Comparison of ENCODE assay signal across 8 cellular contexts in genomic region chr15:50353999-50354837, GRCh38. TPM values are rescaled to one million over a fixed set of nuclear protein-coding genes. Genes with fewer than 3 reads are reported as not detected.
DNase-seq lines count a peak whose midpoint lies in the region; FAIRE-seq and TF ChIP-seq lines count a peak whose summit lies in the region.

No MANE protein-coding gene starts in this region.

- no peaks in the 10 kb centered on the region for H3K27me3 ChIP-seq in MG63
- no peaks in the 10 kb centered on the region for H3K27me3 ChIP-seq in WERI-Rb-1 (ENCODE audit: insufficient read depth, low read depth, severe bottlenecking)
- no peaks in the 10 kb centered on the region for H3K27me3 ChIP-seq in bronchial epithelial cell (ENCODE audit: control insufficient read depth, insufficient read depth, low read length)
- no peaks in the 10 kb centered on the region for H3K27me3 ChIP-seq in spleen (replicated peaks in 1 of 7)

- peak overlapping the region; percentile 99 for H3K27ac ChIP-seq in WERI-Rb-1
- peak overlapping the region; percentile 99 to 100 (median 100) for H3K27ac ChIP-seq in spleen

- peaks cover 34 to 79% (median 67%) of the 10 kb centered on the region in 6 donors for H3K4me1 ChIP-seq in spleen

- H3K36me3 ChIP-seq in MG63 (peaks cover 50% of the 10 kb centered on the region), WERI-Rb-1 (peaks cover 44% of the 10 kb centered on the region), bronchial epithelial cell (ENCODE audit: control insufficient read depth, insufficient read depth, low read length) (peaks cover 7% of the 10 kb centered on the region), spleen (peaks cover 0 to 14% (median 0%) of the 10 kb centered on the region in 6 donors)

- 0 to 1% (median 1%) methylated on average over 46 to 77 of the region's 77 CpGs for WGBS in spleen, 5 donors

- no peaks in the 10 kb centered on the region for H3K9me3 ChIP-seq in MG63
- no peaks in the 10 kb centered on the region for H3K9me3 ChIP-seq in WERI-Rb-1 (ENCODE audit: severe bottlenecking)
- no peaks in the 10 kb centered on the region for H3K9me3 ChIP-seq in spleen

- intact Hi-C loops in spleen (cut with DNase I; ENCODE audit: low total_unique reads) = loop anchor here (10.0 kb wide), 1 partner anchor 71 kb away; the partner anchor contains the start of gene USP8

- FAIRE-seq in H54 (lab: Jason Lieb, UNC) = no peak
- FAIRE-seq in bronchial epithelial cell (lab: Jason Lieb, UNC) = no peak

- H3K4me3 ChIP-seq in MG63 (peak overlapping the region; percentile 84), WERI-Rb-1 (ENCODE audit: low read depth, low read length) (peak overlapping the region; percentile 65), bronchial epithelial cell (ENCODE audit: low read depth, low read length) (peak overlapping the region; percentile 93), spleen (peak overlapping the region; percentile 65 to 89 (median 80))

- peak; percentile 77 for DNase-seq in GM04504 (ENCODE audit: low read depth)
- DNase-seq in H54 (ENCODE audit: insufficient read length, low spot score) = peak; percentile 6
- DNase-seq in MG63 = peak; percentile 73
- peak; percentile 48 for DNase-seq in WERI-Rb-1
- DNase-seq in bronchial epithelial cell (ENCODE audit: low read depth) = peak; percentile 84
- peak; percentile 95 for DNase-seq in iris pigment epithelial cell (ENCODE audit: low read depth)
- DNase-seq in spleen = peak; percentile 93
- no peak for DNase-seq in NCI-H1436 treated with DMSO at 0.1 percent for 48 hours (lab: John Stamatoyannopoulos, UW)

- TF ChIP-seq POLR2A in H54 (IDR thresholded peaks at IDR 0.05; ENCODE audit: low read depth, low read length) (no peak; the same call in 1 of the 2 replicates), spleen (IDR thresholded peaks at IDR 0.05) (peak; percentile 53 to 87 (median 79))

- TF ChIP-seq CTCF in WERI-Rb-1 (IDR thresholded peaks at IDR 0.05; ENCODE audit: low read depth, low read length) (no peak), bronchial epithelial cell (IDR thresholded peaks at IDR 0.05; ENCODE audit: insufficient read depth, low read length, severe bottlenecking) (no peak), spleen (IDR thresholded peaks at IDR 0.05 in 8 of 11, conservative IDR thresholded peaks at IDR 0.05 in 3 of 11) (peak in 1 of 11 experiments; percentile 4)

RNA-seq across cellular contexts. Expression of gene GABPB1, which starts 0.8 kb away (rescaled TPM):
- total RNA-seq in MG63 (2014; rRNA removed; shearing (Covaris generic); ENCODE audit: low replicate concordance) = 31.2 and 46.1 TPM in 2 replicates
- total RNA-seq in bronchial epithelial cell (58.2 and 85.0 TPM in 2 replicates), spleen (10 to 100 TPM; 19.2 to 36.9 (median 23.7) TPM)
- polyA plus RNA-seq in spleen = 10 to 100 TPM in 1 of 3 donors, 1 to 10 TPM in 2; 7.7 to 10.1 (median 9.5) TPM
